Comparison of ENCODE assay signal across 1 cellular context in genomic region chr10:118775478-118775877, GRCh38.
TF ChIP-seq lines count a peak whose summit lies in the region.

No MANE protein-coding gene starts in this region.

TF ChIP-seq in GM23338, 12 proteins besides CTCF, POLR2A, EP300 and RAD21:
- TF ChIP-seq ETS1 (IDR thresholded peaks at IDR 0.05): no peak
- TF ChIP-seq STAT1 (IDR thresholded peaks at IDR 0.05; ENCODE audit: unreplicated experiment): no peak
- no peak for TF ChIP-seq ZNF114 (CRISPR knock-in tag; IDR thresholded peaks at IDR 0.05)
- no peak for TF ChIP-seq NANOG (IDR thresholded peaks at IDR 0.05; ENCODE audit: borderline replicate concordance)
- no peak for TF ChIP-seq JUNB (IDR thresholded peaks at IDR 0.05; ENCODE audit: unreplicated experiment)
